In the genomic region with DNA sequence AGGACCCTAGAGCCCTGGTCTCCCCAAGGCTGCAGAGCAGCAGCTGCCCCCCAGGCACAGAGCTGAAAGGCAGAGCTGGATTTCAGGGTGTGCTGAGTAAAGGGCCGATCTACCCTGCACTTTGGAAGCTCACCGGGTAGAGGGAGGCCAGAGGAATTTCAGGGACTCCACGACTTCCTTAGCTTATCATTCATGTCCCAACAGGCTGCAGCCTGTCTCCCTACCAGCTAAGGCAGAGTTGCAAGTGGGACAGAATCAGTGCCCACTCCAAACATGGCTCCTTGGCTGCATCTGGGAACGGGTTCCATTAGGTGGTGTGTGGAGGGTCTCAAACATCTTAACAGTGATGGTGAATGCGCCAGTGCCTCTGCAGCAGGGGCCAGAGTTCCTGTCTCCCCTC, we compare ENCODE assay signal across 14 cellular contexts.
"Had no signal": no experiment of that assay in that cellular context is flagged by ENCODE, and none has a peak within 500 bp of the region (broad histone marks: within the 10 kb centered on the region; RNA-seq: fewer than 3 reads in every experiment).

No MANE protein-coding gene starts in this region.

- H3K4me1 ChIP-seq: prostate gland, upper lobe of right lung had no signal

- H3K36me3 ChIP-seq: esophagus squamous epithelium, prostate gland, upper lobe of right lung had no signal

- ATAC-seq: activated CD4-positive, CD25-positive, alpha-beta regulatory T cell treated with anti-CD3 and anti-CD28 coated beads, Interleukin-2, amount 50 U/mL, for 24 hours; activated naive CD8-positive, alpha-beta T cell treated with anti-CD3 and anti-CD28 coated beads, Interleukin-2, amount 50 U/mL, for 24 hours; activated T-cell treated with anti-CD3 and anti-CD28 coated beads, Interleukin-2, amount 50 U/mL, for 4 hours; stimulated activated naive B cell treated with anti-CD40 and anti-IgM and Interleukin-4, amounts not matched to agents 10 μg/mL and 1 μg/mL and 100 μg/mL, for 72 hours; upper lobe of right lung had no signal

- DNase-seq: activated CD4-positive, alpha-beta T cell treated with anti-CD3 and anti-CD28 coated beads, Interleukin-2, amount 50 U/mL, for 1 hour; activated CD8-positive, alpha-beta memory T cell treated with anti-CD3 and anti-CD28 coated beads, Interleukin-2, amount 50 U/mL, for 4 hours; activated naive CD8-positive, alpha-beta T cell treated with anti-CD3 and anti-CD28 coated beads, Interleukin-2, amount 50 U/mL, for 24 hours; activated T-cell treated with anti-CD3 and anti-CD28 coated beads, Interleukin-2, amount 50 U/mL, for 4 hours; anterior cingulate cortex; cortex of kidney; esophagus squamous epithelium; stimulated activated CD4-positive, alpha-beta T cell treated with anti-CD3 and anti-CD28 coated beads, Interleukin-4, amount 100 ng/mL, for 4 hours; stimulated activated naive B cell treated with anti-CD40 and anti-IgM and Interleukin-4, amounts not matched to agents 10 μg/mL and 1 μg/mL and 100 μg/mL, for 72 hours; T-helper 9 cell; upper lobe of right lung had no signal

- FAIRE-seq: islet of Langerhans had no signal

- H3K27ac ChIP-seq: esophagus squamous epithelium, prostate gland, upper lobe of right lung had no signal

- H3K4me3 ChIP-seq: esophagus squamous epithelium, prostate gland, upper lobe of right lung had no signal

- H3K9me3 ChIP-seq: esophagus squamous epithelium, prostate gland, upper lobe of right lung had no signal
